9 cellular contexts compared by ENCODE assay signal in genomic region chr1:32247452-32247851, GRCh38. TPM values are rescaled to one million over a fixed set of nuclear protein-coding genes. Genes with fewer than 3 reads are reported as not detected.
DNase-seq lines count a peak whose midpoint lies in the region; ATAC-seq and TF ChIP-seq lines count a peak whose summit lies in the region.
"Had no signal": no experiment of that assay in that cellular context is flagged by ENCODE, and none has a peak within 500 bp of the region (broad histone marks: within the 10 kb centered on the region; RNA-seq: fewer than 3 reads in every experiment).

No MANE protein-coding gene starts in this region.

- no peak for TF ChIP-seq POLR2A in right lobe of liver (IDR thresholded peaks at IDR 0.05)

- H3K9ac ChIP-seq in Loucy (ENCODE audit: low read depth, low read length, poor library complexity, severe bottlenecking): peak overlapping the region; percentile 95

- H3K27ac ChIP-seq in right lobe of liver (peak overlapping the region; percentile 28 to 40 (median 37)), substantia nigra (ENCODE audit: low read depth, low read length, poor library complexity, severe bottlenecking) (peak overlapping the region; percentile 26), GM23338 (ENCODE audit: low read depth) (no peak overlapping the region)

- H4K20me1 ChIP-seq in Loucy (ENCODE audit: insufficient read depth, low read length, poor library complexity, severe bottlenecking) (no peaks in the 10 kb centered on the region), GM23338 (replicated peaks; ENCODE audit: insufficient read depth) (no peaks in the 10 kb centered on the region)

- TF ChIP-seq CTCF in Loucy (conservative IDR thresholded peaks at IDR 0.05; ENCODE audit: low read length) (no peak), right lobe of liver (IDR thresholded peaks at IDR 0.05) (no peak), GM23338 (conservative IDR thresholded peaks at IDR 0.05; ENCODE audit: low read depth in 2 of 2) (no peak), GM10266 (IDR thresholded peaks at IDR 0.05; ENCODE audit: control insufficient read depth, insufficient read depth, low read depth, missing control alignments) (no peak)

- H3K79me2 ChIP-seq in Loucy (ENCODE audit: insufficient read depth, low read length) (peaks cover 14% of the 10 kb centered on the region), GM23338 (replicated peaks; ENCODE audit: insufficient read depth) (no peaks in the 10 kb centered on the region)

- H3K36me3 ChIP-seq in Loucy (ENCODE audit: insufficient read depth, low read length): no peaks in the 10 kb centered on the region
- H3K36me3 ChIP-seq in right lobe of liver: no peaks in the 10 kb centered on the region
- no peaks in the 10 kb centered on the region for H3K36me3 ChIP-seq in GM23338 (ENCODE audit: insufficient read depth)

- no peaks in the 10 kb centered on the region for H3K9me3 Mint-ChIP-seq in activated naive CD8-positive, alpha-beta T cell treated with anti-CD3 and anti-CD28 coated beads for 36 hours
- no peaks in the 10 kb centered on the region for H3K9me3 Mint-ChIP-seq in GM23338

- H2AFZ ChIP-seq in Loucy (ENCODE audit: low read length) (peak overlapping the region; percentile 70; the same call in 1 of the 2 replicates), GM23338 (no peak overlapping the region)

- H3K4me3 ChIP-seq in Loucy (ENCODE audit: low read length, poor library complexity, severe bottlenecking) (no peak overlapping the region), right lobe of liver (no peak overlapping the region), GM23338 (no peak overlapping the region)

- H3K4me2 ChIP-seq in Loucy (ENCODE audit: low read depth, low read length, poor library complexity, severe bottlenecking) (peak overlapping the region; percentile 99), GM23338 (no peak overlapping the region)

- H3K4me3 Mint-ChIP-seq in activated naive CD8-positive, alpha-beta T cell treated with anti-CD3 and anti-CD28 coated beads for 36 hours: no peak overlapping the region
- H3K4me3 Mint-ChIP-seq in GM23338: no peak overlapping the region

- ATAC-seq in right lobe of liver (no peak), GM21619 (IDR thresholded peaks at IDR 0.05; ENCODE audit: unreplicated experiment) (no peak), GM23338 (no peak)

- H3K4me1 ChIP-seq in Loucy (ENCODE audit: insufficient read depth, low read length, poor library complexity, severe bottlenecking): peaks cover 46% of the 10 kb centered on the region
- H3K4me1 ChIP-seq in right lobe of liver: peaks cover 0 to 16% (median 4%) of the 10 kb centered on the region in 4 donors
- H3K4me1 ChIP-seq in GM23338 (ENCODE audit: insufficient read depth): peaks cover 35% of the 10 kb centered on the region

- peaks cover 47% of the 10 kb centered on the region for H3K4me1 Mint-ChIP-seq in activated naive CD8-positive, alpha-beta T cell treated with anti-CD3 and anti-CD28 coated beads for 36 hours
- H3K4me1 Mint-ChIP-seq in GM23338: peaks cover 34% of the 10 kb centered on the region

- H3K9me2 ChIP-seq in Loucy (replicated peaks; ENCODE audit: low read depth, low read length) (no peaks in the 10 kb centered on the region), GM23338 (ENCODE audit: insufficient read depth) (no peaks in the 10 kb centered on the region)

- peaks cover 14% of the 10 kb centered on the region for H3K36me3 Mint-ChIP-seq in activated naive CD8-positive, alpha-beta T cell treated with anti-CD3 and anti-CD28 coated beads for 36 hours
- no peaks in the 10 kb centered on the region for H3K36me3 Mint-ChIP-seq in GM23338 (ENCODE audit: low read depth)

- no peaks in the 10 kb centered on the region for H3K27me3 Mint-ChIP-seq in activated naive CD8-positive, alpha-beta T cell treated with anti-CD3 and anti-CD28 coated beads for 36 hours
- H3K27me3 Mint-ChIP-seq in GM23338 (ENCODE audit: insufficient read depth, low read depth, poor library complexity): peaks cover 18% of the 10 kb centered on the region

- intact Hi-C loops in right lobe of liver (cut with DNase I): no loop called here

- H3F3A ChIP-seq in Loucy (ENCODE audit: low read depth) (peaks cover 6% of the 10 kb centered on the region; the same call in 1 of the 2 replicates), GM23338 (replicated peaks; ENCODE audit: low read depth) (peaks cover 24% of the 10 kb centered on the region)

- no peaks in the 10 kb centered on the region for H3K27me3 ChIP-seq in Loucy (ENCODE audit: insufficient read depth, low read length, poor library complexity, severe bottlenecking)
- H3K27me3 ChIP-seq in right lobe of liver: no peaks in the 10 kb centered on the region
- H3K27me3 ChIP-seq in GM23338 (ENCODE audit: insufficient read depth): no peaks in the 10 kb centered on the region

- WGBS in right lobe of liver (ENCODE audit: insufficient coverage, low coverage, low lambda C conversion rate, missing lambda C conversion rate): 31% methylated on average over 3 of the region's 12 CpGs

- H3K27ac Mint-ChIP-seq in activated naive CD8-positive, alpha-beta T cell treated with anti-CD3 and anti-CD28 coated beads for 36 hours: peak overlapping the region; percentile 92
- H3K27ac Mint-ChIP-seq in GM23338: no peak overlapping the region

- no peaks in the 10 kb centered on the region for H3K9me3 ChIP-seq in Loucy (ENCODE audit: insufficient read depth, low read depth, low read length)
- H3K9me3 ChIP-seq in right lobe of liver: no peaks in the 10 kb centered on the region

- DNase-seq in activated naive CD8-positive, alpha-beta T cell treated with anti-CD3 and anti-CD28 coated beads for 36 hours: no peak
- DNase-seq in right lobe of liver (peak in 1 of 3 donors; percentile 58), substantia nigra (lab: John Stamatoyannopoulos, UW) (peak in 1 of 49 donors; percentile 5), GM23338 (ENCODE audit: low spot score) (no peak), GM10266 (ENCODE audit: extremely low spot score) (no peak)

TF ChIP-seq in GM23338, 12 proteins besides CTCF, POLR2A, EP300 and RAD21 (continues in another document):
- TF ChIP-seq NANOG (IDR thresholded peaks at IDR 0.05; ENCODE audit: borderline replicate concordance) (no peak), JUNB (IDR thresholded peaks at IDR 0.05; ENCODE audit: unreplicated experiment) (no peak), EZH2 (IDR thresholded peaks at IDR 0.05; ENCODE audit: low read depth, unreplicated experiment) (no peak), STAT1 (IDR thresholded peaks at IDR 0.05; ENCODE audit: unreplicated experiment) (no peak), ZNF331 (CRISPR knock-in tag; IDR thresholded peaks at IDR 0.05; ENCODE audit: low read depth) (no peak), ZNF114 (CRISPR knock-in tag; IDR thresholded peaks at IDR 0.05) (no peak), EZH2phosphoT487 (IDR thresholded peaks at IDR 0.05; ENCODE audit: unreplicated experiment) (no peak), CREB1 (CRISPR knock-in tag; IDR thresholded peaks at IDR 0.05; ENCODE audit: low read depth) (no peak), ETS1 (IDR thresholded peaks at IDR 0.05) (no peak)

RNA-seq across cellular contexts. Expression of gene FAM167B, which starts 0.4 kb away (rescaled TPM):
- under 1 TPM in 1 of 2 experiments, not detected in 1; 0.32 TPM for total RNA-seq in activated naive CD8-positive, alpha-beta T cell treated with anti-CD3 and anti-CD28 coated beads for 36 hours
- total RNA-seq in right lobe of liver: 1 to 10 TPM; 1.3 to 9.4 (median 5.2) TPM
- total RNA-seq in GM23338 (2014; rRNA removed; shearing (Covaris generic)): 0.31 TPM in 1 of 2 replicates, not detected in the other
- 2.2 TPM in 2 replicates for polyA plus RNA-seq in GM23338 (2016; fragmentation: Nextera tagmentation; extraction: Ambion mirVana)

RNA-seq across cellular contexts. Expression of gene LCK, which starts 3.6 kb away (rescaled TPM):
- total RNA-seq in activated naive CD8-positive, alpha-beta T cell treated with anti-CD3 and anti-CD28 coated beads for 36 hours: 100 to 1,000 TPM; 285 to 286 TPM
- total RNA-seq in right lobe of liver: 1 to 10 TPM in 4 of 6 experiments, under 1 TPM in 2; 0.73 to 1.7 (median 1.1) TPM
- 69.4 and 86.6 TPM in 2 replicates for total RNA-seq in GM23338 (2014; rRNA removed; shearing (Covaris generic))
- polyA plus RNA-seq in GM23338 (2016; fragmentation: Nextera tagmentation; extraction: Ambion mirVana): 33.2 and 37.5 TPM in 2 replicates
- total RNA-seq: LHCN-M2 had no signal

RNA-seq across cellular contexts. Expression of gene EIF3I, which starts 25.2 kb away (rescaled TPM):
- total RNA-seq in activated naive CD8-positive, alpha-beta T cell treated with anti-CD3 and anti-CD28 coated beads for 36 hours: 100 to 1,000 TPM; 366 to 389 TPM
- total RNA-seq in right lobe of liver: 100 to 1,000 TPM in 2 of 6 experiments, 10 to 100 TPM in 4; 67.5 to 130 (median 71.9) TPM
- 249 and 274 TPM in 2 replicates for total RNA-seq in GM23338 (2014; rRNA removed; shearing (Covaris generic))
- polyA plus RNA-seq in GM23338 (2016; fragmentation: Nextera tagmentation; extraction: Ambion mirVana): 224 and 228 TPM in 2 replicates

RNA-seq across cellular contexts. Expression of gene TMEM234, which starts 25.3 kb away (rescaled TPM):
- total RNA-seq in activated naive CD8-positive, alpha-beta T cell treated with anti-CD3 and anti-CD28 coated beads for 36 hours: 1 to 10 TPM; 5.7 to 6.5 TPM
- 1 to 10 TPM; 3.4 to 7.2 (median 5.9) TPM for total RNA-seq in right lobe of liver
- total RNA-seq in GM23338 (2014; rRNA removed; shearing (Covaris generic)): 4.7 and 7.7 TPM in 2 replicates
- polyA plus RNA-seq in GM23338 (2016; fragmentation: Nextera tagmentation; extraction: Ambion mirVana): 8.1 and 8.2 TPM in 2 replicates

RNA-seq across cellular contexts. Expression of gene DCDC2B, which starts 38.6 kb away (rescaled TPM):
- not detected for total RNA-seq in activated naive CD8-positive, alpha-beta T cell treated with anti-CD3 and anti-CD28 coated beads for 36 hours
- not detected for total RNA-seq in right lobe of liver
- not detected in 2 replicates for total RNA-seq in GM23338 (2014; rRNA removed; shearing (Covaris generic))
- polyA plus RNA-seq in GM23338 (2016; fragmentation: Nextera tagmentation; extraction: Ambion mirVana): 0.21 and 0.42 TPM in 2 replicates
- total RNA-seq: LHCN-M2 had no signal
- polyA plus RNA-seq: keratinocyte had no signal

Comparison
In these comparisons a context has a peak if more than half of its experiments do, and no peak if none do; other contexts are left out.
1. RNA of gene LCK, which starts 3.6 kb away (total RNA-seq): 285 to 286 TPM in activated naive CD8-positive, alpha-beta T cell treated with anti-CD3 and anti-CD28 coated beads for 36 hours and 69.4 to 86.6 TPM in GM23338; 0.73 to 1.7 TPM in right lobe of liver; every median in the first group is over 10 times any median in the second.